17 cellular contexts compared by ENCODE assay signal in genomic region chr5:14394365-14394764, GRCh38.
DNase-seq lines count a peak whose midpoint lies in the region; ATAC-seq and TF ChIP-seq lines count a peak whose summit lies in the region.
"Had no signal": no experiment of that assay in that cellular context is flagged by ENCODE, and none has a peak within 500 bp of the region (broad histone marks: within the 10 kb centered on the region; RNA-seq: fewer than 3 reads in every experiment).

No MANE protein-coding gene starts in this region.

- H3K4me1 ChIP-seq in right atrium auricular region (peaks cover 0 to 2% of the 10 kb centered on the region in 2 donors), left ventricle myocardium inferior (peaks cover 12% of the 10 kb centered on the region), spleen (peaks cover 0 to 19% (median 4%) of the 10 kb centered on the region in 6 donors)
- H3K4me1 ChIP-seq: HAP-1 had no signal

- WGBS in spleen, 5 donors, result 87 to 97% (median 93%) methylated on average over 7 of the region's 7 CpGs

- no peak for TF ChIP-seq POLR2A in spleen (IDR thresholded peaks at IDR 0.05)

- H3K27me3 ChIP-seq in right atrium auricular region, result no peaks in the 10 kb centered on the region
- no peaks in the 10 kb centered on the region for H3K27me3 ChIP-seq in left ventricle myocardium inferior (ENCODE audit: low read depth)
- H3K27me3 ChIP-seq in spleen (replicated peaks in 1 of 7), result no peaks in the 10 kb centered on the region
- H3K27me3 ChIP-seq: BLaER1 treated with 17β-estradiol and CSF1 and Interleukin-3, amounts not matched to agents 10 nM and 100 nM had no signal

- no peak overlapping the region for H3K27ac ChIP-seq in right atrium auricular region
- peak overlapping the region; percentile 19 for H3K27ac ChIP-seq in left ventricle myocardium inferior (replicated peaks)
- H3K27ac ChIP-seq in spleen, result no peak overlapping the region
- H3K27ac ChIP-seq: BLaER1 treated with 17β-estradiol and CSF1 and Interleukin-3, amounts not matched to agents 10 nM and 100 nM; GM23248; HL-60 had no signal

- no peaks in the 10 kb centered on the region for H3K27me3 Mint-ChIP-seq in chondrocyte (ENCODE audit: low read depth)
- H3K27me3 Mint-ChIP-seq: B cell had no signal

- intact Hi-C loops in Right ventricle myocardium superior (cut with DNase I) (no loop called here), left ventricle myocardium inferior (cut with micrococcal nuclease) (loop anchor here (10.0 kb wide), 1 partner anchor 250 kb away; no protein-coding TSS in a partner anchor), spleen (cut with DNase I; ENCODE audit: low total_unique reads) (no loop called here)

- in situ Hi-C loops in GM13976 (cut with MboI; ENCODE audit: low sequenced_read_pairs, unreplicated experiment), result no loop called here

- H3K9me3 Mint-ChIP-seq in chondrocyte (ENCODE audit: low read depth), result no peaks in the 10 kb centered on the region
- H3K9me3 Mint-ChIP-seq: CD8-positive, alpha-beta T cell had no signal

- DNase-seq in Right ventricle myocardium superior (no peak), right atrium auricular region (ENCODE audit: low spot score) (no peak), chondrocyte (ENCODE audit: low spot score) (no peak), left ventricle myocardium inferior (peak; percentile 58), DMS153 (lab: John Stamatoyannopoulos, UW) (no peak), spleen (no peak), GM13976 (ENCODE audit: low spot score) (no peak)
- DNase-seq: Calu3; CD8-positive, alpha-beta T cell; DMS53; DND-41; EL; GM23248 had no signal

- no peak for TF ChIP-seq CTCF in right atrium auricular region (IDR thresholded peaks at IDR 0.05)
- no peak for TF ChIP-seq CTCF in chondrocyte (IDR thresholded peaks at IDR 0.05)
- no peak for TF ChIP-seq CTCF in left ventricle myocardium inferior (IDR thresholded peaks at IDR 0.05; ENCODE audit: borderline replicate concordance)
- no peak for TF ChIP-seq CTCF in spleen (IDR thresholded peaks at IDR 0.05 in 8 of 11, conservative IDR thresholded peaks at IDR 0.05 in 3 of 11)
- TF ChIP-seq CTCF in GM13976 (IDR thresholded peaks at IDR 0.05; ENCODE audit: borderline replicate concordance, control extremely low read depth, extremely low read depth, insufficient read depth, missing control alignments), result no peak

- H3K9me3 ChIP-seq in right atrium auricular region (no peaks in the 10 kb centered on the region), left ventricle myocardium inferior (replicated peaks) (no peaks in the 10 kb centered on the region), spleen (no peaks in the 10 kb centered on the region)
- H3K9me3 ChIP-seq: HAP-1 had no signal

- peak; percentile 92 for ATAC-seq in Right ventricle myocardium superior (ENCODE audit: poor library complexity)
- ATAC-seq: CD8-positive, alpha-beta T cell had no signal

- H3K4me1 Mint-ChIP-seq in chondrocyte (ENCODE audit: low read depth), result peaks cover 25% of the 10 kb centered on the region
- H3K4me1 Mint-ChIP-seq: B cell had no signal

- H3K27ac Mint-ChIP-seq in chondrocyte (ENCODE audit: unreplicated experiment), result peak overlapping the region; percentile 32
- H3K27ac Mint-ChIP-seq: B cell; CD8-positive, alpha-beta T cell had no signal

- H3K36me3 Mint-ChIP-seq in chondrocyte (ENCODE audit: low read depth), result peaks cover 45% of the 10 kb centered on the region
- H3K36me3 Mint-ChIP-seq: CD8-positive, alpha-beta T cell had no signal

- no peak overlapping the region for H3K4me3 ChIP-seq in right atrium auricular region
- H3K4me3 ChIP-seq in left ventricle myocardium inferior, result no peak overlapping the region
- no peak overlapping the region for H3K4me3 ChIP-seq in spleen
- H3K4me3 ChIP-seq: BLaER1 treated with 17β-estradiol and CSF1 and Interleukin-3, amounts not matched to agents 10 nM and 100 nM; GM23248; HAP-1 had no signal

- H3K4me3 Mint-ChIP-seq in chondrocyte (ENCODE audit: unreplicated experiment), result no peak overlapping the region
- H3K4me3 Mint-ChIP-seq: B cell; CD8-positive, alpha-beta T cell had no signal

- peaks cover 41% of the 10 kb centered on the region for H3K36me3 ChIP-seq in right atrium auricular region
- H3K36me3 ChIP-seq in left ventricle myocardium inferior, result peaks cover 78% of the 10 kb centered on the region
- peaks cover 3 to 95% (median 51%) of the 10 kb centered on the region in 6 donors for H3K36me3 ChIP-seq in spleen
